Comparison of ENCODE assay signal across 13 cellular contexts in genomic region chr14:88791252-88791621, GRCh38. TPM values are rescaled to one million over a fixed set of nuclear protein-coding genes. Genes with fewer than 3 reads are reported as not detected.
DNase-seq lines count a peak whose midpoint lies in the region; ATAC-seq and TF ChIP-seq lines count a peak whose summit lies in the region.
"Had no signal": no experiment of that assay in that cellular context is flagged by ENCODE, and none has a peak within 500 bp of the region (broad histone marks: within the 10 kb centered on the region; RNA-seq: fewer than 3 reads in every experiment).

No MANE protein-coding gene starts in this region.

- H3K4me2 ChIP-seq in KMS-11 (peak overlapping the region; percentile 52; the same call in 1 of the 2 replicates), parathyroid adenoma (ENCODE audit: low read length) (no peak overlapping the region)

- H3K4me1 Mint-ChIP-seq in T-helper 2 cell treated with Interferon-gamma antibody and Interleukin-4, amounts not matched to agents 5 μg/mL and 100 μg/mL, for 36 hours (ENCODE audit: low read depth) = peaks cover 3% of the 10 kb centered on the region

- H2AFZ ChIP-seq in KMS-11 (ENCODE audit: low read depth) = no peak overlapping the region
- peak overlapping the region; percentile 80 for H2AFZ ChIP-seq in parathyroid adenoma

- H4K20me1 ChIP-seq in KMS-11 (ENCODE audit: insufficient read depth) = no peaks in the 10 kb centered on the region

- H3K27ac ChIP-seq in KMS-11 = no peak overlapping the region
- H3K27ac ChIP-seq in dorsolateral prefrontal cortex = peak overlapping the region in 4 of 59 donors; percentile 86 to 92 (median 92)
- H3K27ac ChIP-seq in parathyroid adenoma = no peak overlapping the region

- H3K4me3 Mint-ChIP-seq in T-helper 2 cell treated with Interferon-gamma antibody and Interleukin-4, amounts not matched to agents 5 μg/mL and 100 μg/mL, for 36 hours = peak overlapping the region; percentile 21

- H3K36me3 ChIP-seq in KMS-11 (ENCODE audit: insufficient read depth) (no peaks in the 10 kb centered on the region), parathyroid adenoma (ENCODE audit: control insufficient read depth, insufficient read depth, low read length) (no peaks in the 10 kb centered on the region)
- H3K36me3 ChIP-seq: thyroid gland had no signal

- H3K9me3 ChIP-seq in parathyroid adenoma (ENCODE audit: control insufficient read depth, low read length) = no peaks in the 10 kb centered on the region
- H3K9me3 ChIP-seq: A549, thyroid gland had no signal

- H3K27me3 Mint-ChIP-seq in T-helper 2 cell treated with Interferon-gamma antibody and Interleukin-4, amounts not matched to agents 5 μg/mL and 100 μg/mL, for 36 hours (ENCODE audit: low read depth) = peaks cover 31% of the 10 kb centered on the region

- H3K27me3 ChIP-seq in KMS-11 (ENCODE audit: insufficient read depth, low read depth) (no peaks in the 10 kb centered on the region), dorsolateral prefrontal cortex (no peaks in the 10 kb centered on the region), parathyroid adenoma (ENCODE audit: control insufficient read depth, insufficient read depth, low read length) (no peaks in the 10 kb centered on the region)
- H3K27me3 ChIP-seq: thyroid gland had no signal

- H3K36me3 Mint-ChIP-seq in T-helper 2 cell treated with Interferon-gamma antibody and Interleukin-4, amounts not matched to agents 5 μg/mL and 100 μg/mL, for 36 hours (ENCODE audit: low read depth) = no peaks in the 10 kb centered on the region

- H3K4me3 ChIP-seq in KMS-11 (IDR thresholded peaks at IDR 0.05; ENCODE audit: insufficient read depth, low read depth, low read length) = no peak overlapping the region
- peak overlapping the region; percentile 52 to 92 (median 82) for H3K4me3 ChIP-seq in dorsolateral prefrontal cortex
- H3K4me3 ChIP-seq in parathyroid adenoma (ENCODE audit: low read depth, low read length) = no peak overlapping the region

- DNase-seq in T-helper 2 cell treated with Interferon-gamma antibody and Interleukin-4, amounts not matched to agents 5 μg/mL and 100 μg/mL, for 36 hours (ENCODE audit: low spot score) = no peak
- DNase-seq in T-helper 2 cell (no peak), dorsolateral prefrontal cortex (no peak), NCI-H226 (no peak), GDM1 (lab: John Stamatoyannopoulos, UW) (no peak)
- DNase-seq: activated CD4-positive, CD25-positive, alpha-beta regulatory T cell; NCI-H446; right cardiac atrium had no signal

- TF ChIP-seq CTCF in KMS-11 (conservative IDR thresholded peaks at IDR 0.05; ENCODE audit: low read depth, low read length) (no peak), dorsolateral prefrontal cortex (IDR thresholded peaks at IDR 0.05 in 54 of 56, conservative IDR thresholded peaks at IDR 0.05 in 2 of 56; ENCODE audit: low read depth in 1 of 56, partially characterized antibody in 56 of 56) (no peak), parathyroid adenoma (IDR thresholded peaks at IDR 0.05) (no peak)

- H3K4me1 ChIP-seq in KMS-11 (ENCODE audit: low read depth, poor library complexity, severe bottlenecking) = peaks cover 16% of the 10 kb centered on the region
- peaks cover 5% of the 10 kb centered on the region for H3K4me1 ChIP-seq in parathyroid adenoma

- H3K9me3 Mint-ChIP-seq in T-helper 2 cell treated with Interferon-gamma antibody and Interleukin-4, amounts not matched to agents 5 μg/mL and 100 μg/mL, for 36 hours = no peaks in the 10 kb centered on the region

- ATAC-seq in GM19023 (IDR thresholded peaks at IDR 0.05; ENCODE audit: unreplicated experiment) = no peak

- H3K9ac ChIP-seq in KMS-11 (no peak overlapping the region), parathyroid adenoma (no peak overlapping the region)

- intact Hi-C loops in dorsolateral prefrontal cortex (cut with DNase I) = loop anchor here (5.0 to 10.0 kb wide), 3 partner anchors 126 to 236 kb away; partner anchors contain the start of gene ZC3H14 (in 1 of the 2)

- no peak overlapping the region for H3K27ac Mint-ChIP-seq in T-helper 2 cell treated with Interferon-gamma antibody and Interleukin-4, amounts not matched to agents 5 μg/mL and 100 μg/mL, for 36 hours

- no peaks in the 10 kb centered on the region for H3K79me2 ChIP-seq in KMS-11 (ENCODE audit: insufficient read depth, low read depth)
- no peaks in the 10 kb centered on the region for H3K79me2 ChIP-seq in parathyroid adenoma

RNA-seq across cellular contexts. Expression of gene EML5, which starts 1.5 kb away (rescaled TPM):
- total RNA-seq in dorsolateral prefrontal cortex = 10 to 100 TPM in 115 of 120 experiments, 1 to 10 TPM in 5; 7.7 to 23.3 (median 14.2) TPM

RNA-seq across cellular contexts. Expression of gene TTC8, which starts 33.2 kb away (rescaled TPM):
- 10 to 100 TPM; 10.7 to 54.1 (median 29.8) TPM for total RNA-seq in dorsolateral prefrontal cortex

Comparison
In these comparisons a context has a peak if more than half of its experiments do, and no peak if none do; other contexts are left out.
1. H3K4me3 ChIP-seq: peak in dorsolateral prefrontal cortex (59 of 59); none in KMS-11 (single experiment) and parathyroid adenoma (single experiment).